Comparison of ENCODE assay signal across 26 cellular contexts in the genomic region with DNA sequence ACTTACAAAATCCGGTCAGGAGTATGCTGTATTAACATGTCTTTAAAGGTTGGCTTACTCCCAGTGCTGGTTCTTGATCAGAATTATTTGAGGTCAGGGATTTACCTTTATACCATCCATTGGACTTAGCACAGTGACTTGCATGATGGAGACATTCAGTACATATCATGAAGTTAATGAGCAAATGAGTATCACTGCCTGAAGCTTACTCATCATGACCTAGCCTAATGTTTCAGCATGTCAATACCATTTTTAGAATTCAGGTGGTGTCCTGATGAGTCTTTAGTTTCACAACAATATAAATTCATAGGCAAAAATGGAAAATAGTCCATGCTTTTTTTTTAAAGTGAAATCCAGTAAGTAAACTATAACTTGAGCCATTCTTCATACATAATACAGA.
"Had no signal": no experiment of that assay in that cellular context is flagged by ENCODE, and none has a peak within 500 bp of the region (broad histone marks: within the 10 kb centered on the region; RNA-seq: fewer than 3 reads in every experiment).

No MANE protein-coding gene starts in this region.

- H3K4me1 ChIP-seq: adrenal gland had no signal

- H3K9me3 Mint-ChIP-seq: activated T-helper 17 cell treated with anti-CD3 and anti-CD28 coated beads, Interleukin-2, amount 50 U/mL, for 72 hours had no signal

- H3K27me3 Mint-ChIP-seq: activated naive CD8-positive, alpha-beta T cell treated with anti-CD3 and anti-CD28 coated beads, Interleukin-2, amount 10 ng/mL, durations not matched to agents 7 days and 5 days; T-helper 17 cell had no signal

- FAIRE-seq: RCC 7860 had no signal

- H3K36me3 Mint-ChIP-seq: activated naive CD8-positive, alpha-beta T cell treated with anti-CD3 and anti-CD28 coated beads, Interleukin-2, amount 10 ng/mL, durations not matched to agents 7 days and 5 days; WTC11 had no signal

- H3K4me1 Mint-ChIP-seq: activated CD4-positive, alpha-beta T cell treated with anti-CD3 and anti-CD28 coated beads, Interleukin-2, amount 10 ng/mL, durations not matched to agents 24 days and 14 days; activated naive CD8-positive, alpha-beta T cell treated with anti-CD3 and anti-CD28 coated beads, Interleukin-2, amount 10 ng/mL, durations not matched to agents 7 days and 5 days; activated T-helper 17 cell treated with anti-CD3 and anti-CD28 coated beads, Interleukin-2, amount 50 U/mL, for 72 hours; T-helper 17 cell; WTC11 had no signal

- H3K4me3 Mint-ChIP-seq: activated CD4-positive, alpha-beta T cell treated with anti-CD3 and anti-CD28 coated beads, Interleukin-2, amount 10 ng/mL, durations not matched to agents 24 days and 14 days; activated naive CD8-positive, alpha-beta T cell treated with anti-CD3 and anti-CD28 coated beads, Interleukin-2, amount 10 ng/mL, durations not matched to agents 7 days and 5 days; activated T-helper 17 cell treated with anti-CD3 and anti-CD28 coated beads, Interleukin-2, amount 50 U/mL, for 72 hours; T-helper 17 cell; WTC11 had no signal

- H3K27ac Mint-ChIP-seq: activated CD4-positive, alpha-beta T cell treated with anti-CD3 and anti-CD28 coated beads, Interleukin-2, amount 10 ng/mL, durations not matched to agents 24 days and 14 days; activated naive CD8-positive, alpha-beta T cell treated with anti-CD3 and anti-CD28 coated beads, Interleukin-2, amount 10 ng/mL, durations not matched to agents 7 days and 5 days; activated T-helper 17 cell treated with anti-CD3 and anti-CD28 coated beads, Interleukin-2, amount 50 U/mL, for 72 hours; T-helper 17 cell; WTC11 had no signal

- H3K4me3 ChIP-seq: adrenal gland had no signal

- H3K36me3 ChIP-seq: adrenal gland had no signal

- H3K9me3 ChIP-seq: adrenal gland had no signal

- H3K27ac ChIP-seq: adrenal gland had no signal

- DNase-seq: activated CD4-positive, alpha-beta T cell treated with anti-CD3 and anti-CD28 coated beads, Interleukin-2, amount 10 ng/mL, durations not matched to agents 24 days and 14 days; activated CD4-positive, alpha-beta T cell treated with anti-CD3 and anti-CD28 coated beads, Interleukin-2, amount 50 U/mL, for 48 hours; activated CD4-positive, CD25-positive, alpha-beta regulatory T cell treated with anti-CD3 and anti-CD28 coated beads, Interleukin-2, amount 50 U/mL, for 72 hours; activated CD8-positive, alpha-beta memory T cell treated with anti-CD3 and anti-CD28 coated beads for 24 hours; activated gamma-delta T cell; activated naive CD4-positive, alpha-beta T cell treated with anti-CD3 and anti-CD28 coated beads, Interleukin-2, amount 50 U/mL, for 16 hours; activated naive CD8-positive, alpha-beta T cell treated with anti-CD3 and anti-CD28 coated beads, Interleukin-2, amount 10 ng/mL, durations not matched to agents 7 days and 5 days; activated T-cell treated with anti-CD3 and anti-CD28 coated beads, Interleukin-2, amount 50 U/mL, for 48 hours; adrenal gland; anterior cingulate cortex; central memory CD4-positive, alpha-beta T cell; Kasumi-1; KBM-7; NCI-H1092; NCI-H1417; NCI-H2029; NCI-H2107; NCI-H226; NCI-H526 treated with DMSO at 0.1 percent for 48 hours; PC-3; SIG-M5; T-helper 17 cell; T-helper 9 cell had no signal
